Comparison of ENCODE assay signal across 8 cellular contexts in the genomic region with DNA sequence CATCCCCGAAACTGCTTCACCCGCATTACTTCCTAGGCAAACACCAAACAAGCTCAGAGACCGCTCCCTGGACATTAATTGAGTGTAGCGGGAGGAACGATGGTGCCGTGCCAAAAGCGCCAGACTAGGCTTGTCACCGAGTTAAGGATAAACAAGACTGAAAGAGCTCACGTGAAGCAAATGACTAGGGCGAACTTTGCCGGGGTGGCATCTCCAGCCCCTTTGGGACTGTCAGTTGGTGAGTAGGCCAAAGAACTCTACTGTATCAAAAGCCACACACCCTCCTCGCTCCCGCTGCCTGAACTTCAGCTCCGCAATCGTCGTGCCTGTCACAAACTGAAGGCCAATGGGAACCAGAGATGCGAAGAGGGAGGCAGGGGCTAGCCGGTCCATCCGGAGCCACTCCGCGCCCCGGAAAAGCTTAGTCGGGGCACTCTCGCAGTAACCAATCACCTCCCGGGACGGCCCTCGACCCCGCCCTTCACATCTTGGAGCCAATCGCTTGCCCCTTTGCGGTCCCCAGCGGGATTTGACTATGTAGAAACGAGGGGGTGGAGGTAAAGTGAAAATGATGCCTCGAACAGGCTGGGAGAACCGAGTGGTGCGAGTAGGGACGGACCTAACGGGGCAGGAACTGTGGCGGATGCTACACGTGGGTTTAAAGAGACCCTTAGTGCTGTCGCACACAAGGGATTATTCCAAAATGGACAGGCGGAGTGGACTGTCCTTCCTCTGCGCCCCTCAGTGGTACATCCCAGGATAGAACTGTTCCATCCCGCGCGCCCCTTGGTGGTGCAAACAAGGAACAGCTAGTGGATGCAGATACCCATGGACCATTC. TPM values are rescaled to one million over a fixed set of nuclear protein-coding genes. Genes with fewer than 3 reads are reported as not detected.
DNase-seq lines count a peak whose midpoint lies in the region; ATAC-seq and TF ChIP-seq lines count a peak whose summit lies in the region.

No MANE protein-coding gene starts in this region.

- peaks cover 21% of the 10 kb centered on the region for H3K4me1 Mint-ChIP-seq in activated T-helper 1 cell treated with anti-CD3 and anti-CD28 coated beads, Interleukin-12 subunit alpha, Interleukin-12 subunit beta, Interleukin-2, Interleukin-4 antibody, amounts not matched to agents 30 ng/mL and 10 ng/mL and 1 ng/mL, durations not matched to agents 14 hours and 24 hours and 36 hours (ENCODE audit: low read depth)
- peaks cover 14 to 41% (median 19%) of the 10 kb centered on the region in 3 donors for H3K4me1 Mint-ChIP-seq in naive B cell
- H3K4me1 Mint-ChIP-seq in stimulated activated memory B cell treated with anti-CD40 and anti-IgM and Interleukin-4, amounts not matched to agents 10 μg/mL and 1 μg/mL and 100 μg/mL, for 72 hours, result peaks cover 25% of the 10 kb centered on the region

- ATAC-seq in DND-41 (ENCODE audit: insufficient read depth, low read depth) (peak; percentile 96), GM21786 (IDR thresholded peaks at IDR 0.05; ENCODE audit: unreplicated experiment) (peak; percentile 94), naive B cell (ENCODE audit: low read depth in 2 of 2) (peak; percentile 95 to 96)
- ATAC-seq in stimulated activated memory B cell treated with anti-CD40 and anti-IgM and Interleukin-4, amounts not matched to agents 10 μg/mL and 1 μg/mL and 100 μg/mL, for 72 hours, result peak; percentile 99

- H3K9me3 ChIP-seq in DND-41 (ENCODE audit: insufficient read depth, low read length, severe bottlenecking) (no peaks in the 10 kb centered on the region), KOPT-K1 (ENCODE audit: insufficient read depth, low read length, poor library complexity, severe bottlenecking) (no peaks in the 10 kb centered on the region), Peyer's patch (no peaks in the 10 kb centered on the region)

- H4K20me1 ChIP-seq in DND-41 (ENCODE audit: insufficient read depth, low read length), result no peaks in the 10 kb centered on the region

- TF ChIP-seq CTCF in DND-41 (IDR thresholded peaks at IDR 0.05; ENCODE audit: borderline replicate concordance, extremely low read depth, low read length, poor library complexity, severe bottlenecking), result peak; percentile 76
- peak; percentile 24 to 84 (median 72) for TF ChIP-seq CTCF in Peyer's patch (IDR thresholded peaks at IDR 0.05)

- H3K27me3 ChIP-seq in DND-41 (ENCODE audit: insufficient read depth, low read length, poor library complexity) (no peaks in the 10 kb centered on the region), Peyer's patch (no peaks in the 10 kb centered on the region)

- H3K4me3 ChIP-seq in DND-41 (ENCODE audit: low read depth in 1 of 2, low read length in 2 of 2) (peak overlapping the region; percentile 41 to 94; a peak in 3 of 4 replicates), Peyer's patch (peak overlapping the region; percentile 46 to 66 (median 54))

- H3K9ac ChIP-seq in DND-41 (ENCODE audit: low read depth, low read length), result peak overlapping the region; percentile 62

- peak overlapping the region; percentile 89 for H3K4me3 Mint-ChIP-seq in activated T-helper 1 cell treated with anti-CD3 and anti-CD28 coated beads, Interleukin-12 subunit alpha, Interleukin-12 subunit beta, Interleukin-2, Interleukin-4 antibody, amounts not matched to agents 30 ng/mL and 10 ng/mL and 1 ng/mL, durations not matched to agents 14 hours and 24 hours and 36 hours
- peak overlapping the region; percentile 82 to 97 (median 94) for H3K4me3 Mint-ChIP-seq in naive B cell
- peak overlapping the region; percentile 91 for H3K4me3 Mint-ChIP-seq in stimulated activated memory B cell treated with anti-CD40 and anti-IgM and Interleukin-4, amounts not matched to agents 10 μg/mL and 1 μg/mL and 100 μg/mL, for 72 hours

- no peaks in the 10 kb centered on the region for H3K36me3 Mint-ChIP-seq in activated T-helper 1 cell treated with anti-CD3 and anti-CD28 coated beads, Interleukin-12 subunit alpha, Interleukin-12 subunit beta, Interleukin-2, Interleukin-4 antibody, amounts not matched to agents 30 ng/mL and 10 ng/mL and 1 ng/mL, durations not matched to agents 14 hours and 24 hours and 36 hours (ENCODE audit: low read depth)
- no peaks in the 10 kb centered on the region for H3K36me3 Mint-ChIP-seq in naive B cell
- H3K36me3 Mint-ChIP-seq in stimulated activated memory B cell treated with anti-CD40 and anti-IgM and Interleukin-4, amounts not matched to agents 10 μg/mL and 1 μg/mL and 100 μg/mL, for 72 hours, result no peaks in the 10 kb centered on the region

- H3K4me2 ChIP-seq in DND-41 (ENCODE audit: insufficient read depth, low read length), result peak overlapping the region; percentile 80

- H3K27me3 Mint-ChIP-seq in activated T-helper 1 cell treated with anti-CD3 and anti-CD28 coated beads, Interleukin-12 subunit alpha, Interleukin-12 subunit beta, Interleukin-2, Interleukin-4 antibody, amounts not matched to agents 30 ng/mL and 10 ng/mL and 1 ng/mL, durations not matched to agents 14 hours and 24 hours and 36 hours (ENCODE audit: insufficient read depth), result no peaks in the 10 kb centered on the region
- H3K27me3 Mint-ChIP-seq in naive B cell, result no peaks in the 10 kb centered on the region
- H3K27me3 Mint-ChIP-seq in stimulated activated memory B cell treated with anti-CD40 and anti-IgM and Interleukin-4, amounts not matched to agents 10 μg/mL and 1 μg/mL and 100 μg/mL, for 72 hours, result no peaks in the 10 kb centered on the region

- H2AFZ ChIP-seq in DND-41 (ENCODE audit: low read depth, low read length), result peak overlapping the region; percentile 87

- H3K36me3 ChIP-seq in DND-41 (ENCODE audit: insufficient read depth, low read length), result no peaks in the 10 kb centered on the region
- H3K36me3 ChIP-seq in KOPT-K1 (ENCODE audit: insufficient read depth, low read length), result no peaks in the 10 kb centered on the region
- no peaks in the 10 kb centered on the region for H3K36me3 ChIP-seq in Peyer's patch

- TF ChIP-seq POLR2A in Peyer's patch (IDR thresholded peaks at IDR 0.05), result peak in 1 of 2 donors; percentile 18

- H3K27ac ChIP-seq in DND-41 (ENCODE audit: low read length), result peak overlapping the region; percentile 96
- H3K27ac ChIP-seq in KOPT-K1 (ENCODE audit: low read depth, low read length, poor library complexity, severe bottlenecking), result peak overlapping the region; percentile 89
- H3K27ac ChIP-seq in Peyer's patch, result peak overlapping the region; percentile 77 to 95 (median 86)

- H3K4me1 ChIP-seq in DND-41 (ENCODE audit: insufficient read depth, low read length), result peaks cover 27% of the 10 kb centered on the region
- peaks cover 0 to 10% (median 2%) of the 10 kb centered on the region in 4 donors for H3K4me1 ChIP-seq in Peyer's patch

- H3K27ac Mint-ChIP-seq in activated T-helper 1 cell treated with anti-CD3 and anti-CD28 coated beads, Interleukin-12 subunit alpha, Interleukin-12 subunit beta, Interleukin-2, Interleukin-4 antibody, amounts not matched to agents 30 ng/mL and 10 ng/mL and 1 ng/mL, durations not matched to agents 14 hours and 24 hours and 36 hours, result peak overlapping the region; percentile 95
- H3K27ac Mint-ChIP-seq in naive B cell, result peak overlapping the region; percentile 94 to 99 (median 99)
- peak overlapping the region; percentile 99 for H3K27ac Mint-ChIP-seq in stimulated activated memory B cell treated with anti-CD40 and anti-IgM and Interleukin-4, amounts not matched to agents 10 μg/mL and 1 μg/mL and 100 μg/mL, for 72 hours

- DNase-seq in DND-41 (peak; percentile 94), Peyer's patch (peak; percentile 85 to 96 (median 91)), fibroblast of gingiva (ENCODE audit: low read depth) (peak; percentile 95), naive B cell (peak; percentile 90)
- peak; percentile 88 for DNase-seq in activated T-helper 1 cell treated with anti-CD3 and anti-CD28 coated beads, Interleukin-12 subunit alpha, Interleukin-12 subunit beta, Interleukin-2, Interleukin-4 antibody, amounts not matched to agents 30 ng/mL and 10 ng/mL and 1 ng/mL, durations not matched to agents 14 hours and 24 hours and 36 hours (ENCODE audit: low spot score)

- H3K9me3 Mint-ChIP-seq in activated T-helper 1 cell treated with anti-CD3 and anti-CD28 coated beads, Interleukin-12 subunit alpha, Interleukin-12 subunit beta, Interleukin-2, Interleukin-4 antibody, amounts not matched to agents 30 ng/mL and 10 ng/mL and 1 ng/mL, durations not matched to agents 14 hours and 24 hours and 36 hours, result no peaks in the 10 kb centered on the region
- peaks cover 0 to 2% (median 0%) of the 10 kb centered on the region in 7 donors for H3K9me3 Mint-ChIP-seq in naive B cell
- no peaks in the 10 kb centered on the region for H3K9me3 Mint-ChIP-seq in stimulated activated memory B cell treated with anti-CD40 and anti-IgM and Interleukin-4, amounts not matched to agents 10 μg/mL and 1 μg/mL and 100 μg/mL, for 72 hours

- intact Hi-C loops in activated T-helper 1 cell treated with anti-CD3 and anti-CD28 coated beads, Interleukin-12 subunit alpha, Interleukin-12 subunit beta, Interleukin-2, Interleukin-4 antibody, amounts not matched to agents 30 ng/mL and 10 ng/mL and 1 ng/mL, durations not matched to agents 14 hours and 24 hours and 36 hours (cut with micrococcal nuclease), result loop anchor here (1.0 to 5.0 kb wide), 6 partner anchors 99 to 1187 kb away; a partner anchor contains a TSS

- peaks cover 18% of the 10 kb centered on the region for H3K79me2 ChIP-seq in DND-41 (ENCODE audit: insufficient read depth, low read length)

RNA-seq across cellular contexts. Expression of a gene that starts 37.0 kb away (rescaled TPM):
- 10 to 100 TPM; 18.3 to 50.3 (median 29.6) TPM for total RNA-seq in Peyer's patch
- total RNA-seq in activated T-helper 1 cell treated with anti-CD3 and anti-CD28 coated beads, Interleukin-12 subunit alpha, Interleukin-12 subunit beta, Interleukin-2, Interleukin-4 antibody, amounts not matched to agents 30 ng/mL and 10 ng/mL and 1 ng/mL, durations not matched to agents 14 hours and 24 hours and 36 hours, result 23.9 and 24.1 TPM in 2 replicates
- 10 to 100 TPM in 1 of 6 donors, 1 to 10 TPM in 5; 2.2 to 11.1 (median 4.7) TPM for polyA plus RNA-seq in naive B cell (ENCODE audit: low read depth in 6 of 6)

RNA-seq across cellular contexts. Expression of a gene that starts 53.2 kb away (rescaled TPM):
- under 1 TPM in 2 of 4 donors, not detected in 2; 0.57 to 0.67 TPM for total RNA-seq in Peyer's patch
- total RNA-seq in activated T-helper 1 cell treated with anti-CD3 and anti-CD28 coated beads, Interleukin-12 subunit alpha, Interleukin-12 subunit beta, Interleukin-2, Interleukin-4 antibody, amounts not matched to agents 30 ng/mL and 10 ng/mL and 1 ng/mL, durations not matched to agents 14 hours and 24 hours and 36 hours, result not detected in 2 replicates
- not detected for polyA plus RNA-seq in naive B cell (ENCODE audit: low read depth in 6 of 6)

Comparison
In these comparisons a context has a peak if more than half of its experiments do, and no peak if none do; other contexts are left out.
1. Peak in every context shown above with its lines: DNase-seq, ATAC-seq, H3K4me3 ChIP-seq and H3K27ac ChIP-seq.